In genomic region chrY:18421457-18421856, GRCh38 we compare ENCODE assay signal across 8 cellular contexts.
A peak's percentile ranks its signal among the peaks of the same experiment; 100 is the strongest.
DNase-seq lines count a peak whose midpoint lies in the region; ATAC-seq lines count a peak whose summit lies in the region.
"Not testable (repeated sequence)": the region's sequence is repeated elsewhere in the genome, so short reads cannot be mapped to it uniquely, and the experiment has no call there.

No MANE protein-coding gene starts in this region.

- not testable (repeated sequence) for H3K27me3 Mint-ChIP-seq in activated T-helper 17 cell treated with anti-CD3 and anti-CD28 coated beads, Interleukin-2, amount 50 U/mL, for 72 hours; naive thymus-derived CD8-positive, alpha-beta T cell

- POLR2A ChIA-PET in naive thymus-derived CD8-positive, alpha-beta T cell (lab: Charles Lee): not testable (repeated sequence)

- H3K27ac Mint-ChIP-seq in activated T-helper 17 cell treated with anti-CD3 and anti-CD28 coated beads, Interleukin-2, amount 50 U/mL, for 72 hours; naive thymus-derived CD8-positive, alpha-beta T cell: not testable (repeated sequence)

- H3K9me3 Mint-ChIP-seq in activated T-helper 17 cell treated with anti-CD3 and anti-CD28 coated beads, Interleukin-2, amount 50 U/mL, for 72 hours; naive thymus-derived CD8-positive, alpha-beta T cell: not testable (repeated sequence)

- H3K4me1 Mint-ChIP-seq in activated T-helper 17 cell treated with anti-CD3 and anti-CD28 coated beads, Interleukin-2, amount 50 U/mL, for 72 hours; naive thymus-derived CD8-positive, alpha-beta T cell: not testable (repeated sequence)

- ATAC-seq in GM18498 (IDR thresholded peaks at IDR 0.05; ENCODE audit: unreplicated experiment): peak; percentile 83
- peak; percentile 74 for ATAC-seq in GM19455 (IDR thresholded peaks at IDR 0.05; ENCODE audit: unreplicated experiment)
- ATAC-seq in GM21528 (IDR thresholded peaks at IDR 0.05; ENCODE audit: low FRiP score, unreplicated experiment): peak; percentile 71
- peak; percentile 62 for ATAC-seq in HG02798 (IDR thresholded peaks at IDR 0.05; ENCODE audit: poor library complexity, unreplicated experiment)
- peak; percentile 82 for ATAC-seq in HG03175 (IDR thresholded peaks at IDR 0.05; ENCODE audit: unreplicated experiment)
- ATAC-seq in HG03565 (IDR thresholded peaks at IDR 0.05; ENCODE audit: unreplicated experiment): peak; percentile 80
- ATAC-seq in activated T-helper 17 cell treated with anti-CD3 and anti-CD28 coated beads, Interleukin-2, amount 50 U/mL, for 72 hours (replicated peaks): peak; percentile 12
- peak; percentile 37 to 42 for ATAC-seq in naive thymus-derived CD8-positive, alpha-beta T cell

- not testable (repeated sequence) for DNase-seq in naive thymus-derived CD8-positive, alpha-beta T cell

- H3K36me3 Mint-ChIP-seq in activated T-helper 17 cell treated with anti-CD3 and anti-CD28 coated beads, Interleukin-2, amount 50 U/mL, for 72 hours (ENCODE audit: low read depth); naive thymus-derived CD8-positive, alpha-beta T cell: not testable (repeated sequence)

- not testable (repeated sequence) for H3K4me3 Mint-ChIP-seq in activated T-helper 17 cell treated with anti-CD3 and anti-CD28 coated beads, Interleukin-2, amount 50 U/mL, for 72 hours; naive thymus-derived CD8-positive, alpha-beta T cell

Comparison
In these comparisons a context has a peak if more than half of its experiments do, and no peak if none do; other contexts are left out.
1. ATAC-seq: peak in every context shown above with its lines; median percentile 83 in GM18498; 82 in HG03175; 80 in HG03565; 74 in GM19455; 71 in GM21528; 62 in HG02798; 40 in naive thymus-derived CD8-positive, alpha-beta T cell; 12 in activated T-helper 17 cell treated with anti-CD3 and anti-CD28 coated beads, Interleukin-2, amount 50 U/mL, for 72 hours.